11 cellular contexts compared by ENCODE assay signal in genomic region chr11:104531075-104531474, GRCh38.
DNase-seq lines count a peak whose midpoint lies in the region; ATAC-seq and TF ChIP-seq lines count a peak whose summit lies in the region.
"Had no signal": no experiment of that assay in that cellular context is flagged by ENCODE, and none has a peak within 500 bp of the region (broad histone marks: within the 10 kb centered on the region; RNA-seq: fewer than 3 reads in every experiment).

No MANE protein-coding gene starts in this region.

- no peak overlapping the region for H3K9ac ChIP-seq in Karpas-422 (ENCODE audit: low read length)
- H3K9ac ChIP-seq: BLaER1 treated with 17β-estradiol and CSF1 and Interleukin-3, amounts not matched to agents 10 nM and 100 nM had no signal

- H3K36me3 ChIP-seq in Karpas-422 (ENCODE audit: insufficient read depth, low read length): no peaks in the 10 kb centered on the region
- H3K36me3 ChIP-seq: BLaER1 treated with 17β-estradiol and CSF1 and Interleukin-3, amounts not matched to agents 10 nM and 100 nM had no signal

- H3K9me2 ChIP-seq in Karpas-422 (replicated peaks; ENCODE audit: insufficient read depth, low read length): no peaks in the 10 kb centered on the region

- no peaks in the 10 kb centered on the region for H3K79me2 ChIP-seq in Karpas-422 (ENCODE audit: low read length)

- no peaks in the 10 kb centered on the region for H3K9me3 Mint-ChIP-seq in activated CD4-positive, alpha-beta memory T cell treated with anti-CD3 and anti-CD28 coated beads, Interleukin-2, amount 10 ng/mL, durations not matched to agents 7 days and 5 days
- no peaks in the 10 kb centered on the region for H3K9me3 Mint-ChIP-seq in activated CD4-positive, alpha-beta memory T cell treated with anti-CD3 and anti-CD28 coated beads for 36 hours
- no peaks in the 10 kb centered on the region for H3K9me3 Mint-ChIP-seq in stimulated activated effector memory CD8-positive, alpha-beta T cell treated with anti-CD3 and anti-CD28 coated beads, Interleukin-12 subunit alpha, Interleukin-12 subunit beta, amount 100 ng/mL, for 72 hours

- no peaks in the 10 kb centered on the region for H3K4me1 ChIP-seq in Karpas-422 (ENCODE audit: low read length)

- H3K4me3 ChIP-seq in Karpas-422 (ENCODE audit: low read length) (no peak overlapping the region), choroid plexus epithelial cell (ENCODE audit: low read depth, low read length) (no peak overlapping the region)
- H3K4me3 ChIP-seq: BLaER1 treated with 17β-estradiol and CSF1 and Interleukin-3, amounts not matched to agents 10 nM and 100 nM had no signal

- no peaks in the 10 kb centered on the region; the same call in 1 of the 2 replicates for H3K27me3 ChIP-seq in Karpas-422 (ENCODE audit: low read length)
- H3K27me3 ChIP-seq: BLaER1 treated with 17β-estradiol and CSF1 and Interleukin-3, amounts not matched to agents 10 nM and 100 nM had no signal

- no peaks in the 10 kb centered on the region for H3K36me3 Mint-ChIP-seq in activated CD4-positive, alpha-beta memory T cell treated with anti-CD3 and anti-CD28 coated beads, Interleukin-2, amount 10 ng/mL, durations not matched to agents 7 days and 5 days (ENCODE audit: low read depth)
- H3K36me3 Mint-ChIP-seq in activated CD4-positive, alpha-beta memory T cell treated with anti-CD3 and anti-CD28 coated beads for 36 hours: no peaks in the 10 kb centered on the region
- no peaks in the 10 kb centered on the region for H3K36me3 Mint-ChIP-seq in stimulated activated effector memory CD8-positive, alpha-beta T cell treated with anti-CD3 and anti-CD28 coated beads, Interleukin-12 subunit alpha, Interleukin-12 subunit beta, amount 100 ng/mL, for 72 hours

- H2AFZ ChIP-seq in Karpas-422 (ENCODE audit: low read length): no peak overlapping the region

- no peak overlapping the region for H3K4me2 ChIP-seq in Karpas-422 (ENCODE audit: low read depth, low read length, poor library complexity, severe bottlenecking)

- no peaks in the 10 kb centered on the region for H3K27me3 Mint-ChIP-seq in activated CD4-positive, alpha-beta memory T cell treated with anti-CD3 and anti-CD28 coated beads, Interleukin-2, amount 10 ng/mL, durations not matched to agents 7 days and 5 days
- no peaks in the 10 kb centered on the region for H3K27me3 Mint-ChIP-seq in activated CD4-positive, alpha-beta memory T cell treated with anti-CD3 and anti-CD28 coated beads for 36 hours
- H3K27me3 Mint-ChIP-seq: progenitor cell of endocrine pancreas had no signal

- CTCF ChIA-PET in activated CD4-positive, alpha-beta memory T cell treated with anti-CD3 and anti-CD28 coated beads, Interleukin-2, amount 10 ng/mL, durations not matched to agents 7 days and 5 days (lab: Charles Lee): interaction anchor here (0.7 to 1.2 kb wide), 3 partner anchors 26 to 502 kb away, joined by 3 to 4 read pairs (median 3); no protein-coding TSS in a partner anchor
- CTCF ChIA-PET in activated CD4-positive, alpha-beta memory T cell treated with anti-CD3 and anti-CD28 coated beads for 36 hours (lab: Charles Lee): interaction anchor here (0.5 to 1.5 kb wide), 2 partner anchors 10 to 26 kb away, joined by 3 read pairs; no protein-coding TSS in a partner anchor

- H3K27ac Mint-ChIP-seq in activated CD4-positive, alpha-beta memory T cell treated with anti-CD3 and anti-CD28 coated beads, Interleukin-2, amount 10 ng/mL, durations not matched to agents 7 days and 5 days: no peak overlapping the region
- H3K27ac Mint-ChIP-seq in activated CD4-positive, alpha-beta memory T cell treated with anti-CD3 and anti-CD28 coated beads for 36 hours: no peak overlapping the region
- H3K27ac Mint-ChIP-seq in stimulated activated effector memory CD8-positive, alpha-beta T cell treated with anti-CD3 and anti-CD28 coated beads, Interleukin-12 subunit alpha, Interleukin-12 subunit beta, amount 100 ng/mL, for 72 hours: no peak overlapping the region
- H3K27ac Mint-ChIP-seq: HFFc6, progenitor cell of endocrine pancreas had no signal

- peak; percentile 18 for DNase-seq in activated CD4-positive, alpha-beta memory T cell treated with anti-CD3 and anti-CD28 coated beads, Interleukin-2, amount 10 ng/mL, durations not matched to agents 7 days and 5 days
- no peak for DNase-seq in activated CD4-positive, alpha-beta memory T cell treated with anti-CD3 and anti-CD28 coated beads for 36 hours
- DNase-seq in Karpas-422 (peak; percentile 76), choroid plexus epithelial cell (ENCODE audit: low read depth) (peak; percentile 40), LoVo (ENCODE audit: low spot score) (no peak), NCI-H2171 treated with DMSO at 0.1 percent for 48 hours (lab: John Stamatoyannopoulos, UW) (no peak), middle frontal gyrus (ENCODE audit: extremely low spot score, low spot score) (no peak)
- no peak for DNase-seq in stimulated activated effector memory CD8-positive, alpha-beta T cell treated with anti-CD3 and anti-CD28 coated beads, Interleukin-12 subunit alpha, Interleukin-12 subunit beta, amount 100 ng/mL, for 72 hours (ENCODE audit: low spot score in 2 of 2)
- DNase-seq: HFFc6 had no signal

- H3K27ac ChIP-seq in Karpas-422 (ENCODE audit: low read length): no peak overlapping the region
- H3K27ac ChIP-seq: BLaER1 treated with 17β-estradiol and CSF1 and Interleukin-3, amounts not matched to agents 10 nM and 100 nM had no signal

- no peak overlapping the region for H3K4me3 Mint-ChIP-seq in activated CD4-positive, alpha-beta memory T cell treated with anti-CD3 and anti-CD28 coated beads, Interleukin-2, amount 10 ng/mL, durations not matched to agents 7 days and 5 days
- no peak overlapping the region for H3K4me3 Mint-ChIP-seq in activated CD4-positive, alpha-beta memory T cell treated with anti-CD3 and anti-CD28 coated beads for 36 hours
- H3K4me3 Mint-ChIP-seq in stimulated activated effector memory CD8-positive, alpha-beta T cell treated with anti-CD3 and anti-CD28 coated beads, Interleukin-12 subunit alpha, Interleukin-12 subunit beta, amount 100 ng/mL, for 72 hours: no peak overlapping the region
- H3K4me3 Mint-ChIP-seq: HFFc6 had no signal

- peak; percentile 46 for TF ChIP-seq CTCF in choroid plexus epithelial cell (conservative IDR thresholded peaks at IDR 0.05; ENCODE audit: low read depth, low read length)

- no peaks in the 10 kb centered on the region for H4K20me1 ChIP-seq in Karpas-422 (ENCODE audit: insufficient read depth, low read depth, low read length)
- H4K20me1 ChIP-seq: BLaER1 treated with 17β-estradiol and CSF1 and Interleukin-3, amounts not matched to agents 10 nM and 100 nM had no signal

- ATAC-seq in stimulated activated effector memory CD8-positive, alpha-beta T cell treated with anti-CD3 and anti-CD28 coated beads, Interleukin-12 subunit alpha, Interleukin-12 subunit beta, amount 100 ng/mL, for 72 hours: peak; percentile 60

- no peaks in the 10 kb centered on the region for H3K9me3 ChIP-seq in Karpas-422 (ENCODE audit: low read length)
- H3K9me3 ChIP-seq: BLaER1 treated with 17β-estradiol and CSF1 and Interleukin-3, amounts not matched to agents 10 nM and 100 nM had no signal

- POLR2A ChIA-PET in activated CD4-positive, alpha-beta memory T cell treated with anti-CD3 and anti-CD28 coated beads, Interleukin-2, amount 10 ng/mL, durations not matched to agents 7 days and 5 days (lab: Charles Lee): interaction anchor here (0.6 kb wide), 1 partner anchor 27 kb away, joined by 3 read pairs; no protein-coding TSS in a partner anchor
- POLR2A ChIA-PET in activated CD4-positive, alpha-beta memory T cell treated with anti-CD3 and anti-CD28 coated beads for 36 hours (lab: Charles Lee): no interaction called here

- intact Hi-C loops in activated CD4-positive, alpha-beta memory T cell treated with anti-CD3 and anti-CD28 coated beads for 36 hours (cut with micrococcal nuclease): no loop called here

- no peaks in the 10 kb centered on the region for H3K4me1 Mint-ChIP-seq in activated CD4-positive, alpha-beta memory T cell treated with anti-CD3 and anti-CD28 coated beads, Interleukin-2, amount 10 ng/mL, durations not matched to agents 7 days and 5 days
- peaks cover 5% of the 10 kb centered on the region for H3K4me1 Mint-ChIP-seq in activated CD4-positive, alpha-beta memory T cell treated with anti-CD3 and anti-CD28 coated beads for 36 hours (ENCODE audit: low read depth)
- no peaks in the 10 kb centered on the region for H3K4me1 Mint-ChIP-seq in stimulated activated effector memory CD8-positive, alpha-beta T cell treated with anti-CD3 and anti-CD28 coated beads, Interleukin-12 subunit alpha, Interleukin-12 subunit beta, amount 100 ng/mL, for 72 hours

Comparison
In these comparisons a context has a peak if more than half of its experiments do, and no peak if none do; other contexts are left out.
1. DNase-seq: peak in activated CD4-positive, alpha-beta memory T cell treated with anti-CD3 and anti-CD28 coated beads, Interleukin-2, amount 10 ng/mL, durations not matched to agents 7 days and 5 days (single experiment), Karpas-422 (single experiment) and choroid plexus epithelial cell (single experiment); none in activated CD4-positive, alpha-beta memory T cell treated with anti-CD3 and anti-CD28 coated beads for 36 hours (single experiment), stimulated activated effector memory CD8-positive, alpha-beta T cell treated with anti-CD3 and anti-CD28 coated beads, Interleukin-12 subunit alpha, Interleukin-12 subunit beta, amount 100 ng/mL, for 72 hours (0 of 2), LoVo (single experiment), NCI-H2171 treated with DMSO at 0.1 percent for 48 hours (single experiment) and middle frontal gyrus (single experiment).